ENCODE assay signal across 10 cellular contexts in genomic region chr9:37920471-37921167, GRCh38. TPM values are rescaled to one million over a fixed set of nuclear protein-coding genes. Genes with fewer than 3 reads are reported as not detected.
DNase-seq lines count a peak whose midpoint lies in the region; ATAC-seq and TF ChIP-seq lines count a peak whose summit lies in the region.
"Had no signal": no experiment of that assay in that cellular context is flagged by ENCODE, and none has a peak within 500 bp of the region (broad histone marks: within the 10 kb centered on the region; RNA-seq: fewer than 3 reads in every experiment).

No MANE protein-coding gene starts in this region.

- no peak overlapping the region for H3K4me3 Mint-ChIP-seq in effector memory CD8-positive, alpha-beta T cell
- H3K4me3 Mint-ChIP-seq: activated naive CD4-positive, alpha-beta T cell treated with anti-CD3 and anti-CD28 coated beads, Interleukin-2, amount 50 U/mL, for 24 hours had no signal

- no peaks in the 10 kb centered on the region for H3K36me3 ChIP-seq in adrenal gland (replicated peaks in 1 of 2)
- H3K36me3 ChIP-seq: neutrophil had no signal

- H3K27me3 ChIP-seq in adrenal gland, result no peaks in the 10 kb centered on the region
- H3K27me3 ChIP-seq: neutrophil had no signal

- no peak overlapping the region for H3K27ac ChIP-seq in adrenal gland
- H3K27ac ChIP-seq: neutrophil had no signal

- peak overlapping the region; percentile 9 to 38 for H3K27ac Mint-ChIP-seq in effector memory CD8-positive, alpha-beta T cell
- H3K27ac Mint-ChIP-seq: activated naive CD4-positive, alpha-beta T cell treated with anti-CD3 and anti-CD28 coated beads, Interleukin-2, amount 50 U/mL, for 24 hours had no signal

- no peak overlapping the region for H3K4me3 ChIP-seq in adrenal gland

- no peaks in the 10 kb centered on the region for H3K36me3 Mint-ChIP-seq in effector memory CD8-positive, alpha-beta T cell (ENCODE audit: insufficient read depth)
- H3K36me3 Mint-ChIP-seq: activated naive CD4-positive, alpha-beta T cell treated with anti-CD3 and anti-CD28 coated beads, Interleukin-2, amount 50 U/mL, for 24 hours had no signal

- 95 to 100% (median 97%) methylated on average over 4 to 5 of the region's 5 CpGs for WGBS in adrenal gland, 4 donors

- H3K4me1 Mint-ChIP-seq in effector memory CD8-positive, alpha-beta T cell (ENCODE audit: low read depth in 2 of 2), result peaks cover 2 to 9% of the 10 kb centered on the region in 2 donors
- H3K4me1 Mint-ChIP-seq: activated naive CD4-positive, alpha-beta T cell treated with anti-CD3 and anti-CD28 coated beads, Interleukin-2, amount 50 U/mL, for 24 hours had no signal

- H3K9me3 ChIP-seq in adrenal gland (replicated peaks in 1 of 3), result no peaks in the 10 kb centered on the region
- H3K9me3 ChIP-seq: neutrophil had no signal

- H3K9me3 Mint-ChIP-seq in effector memory CD8-positive, alpha-beta T cell, result no peaks in the 10 kb centered on the region
- H3K9me3 Mint-ChIP-seq: activated naive CD4-positive, alpha-beta T cell treated with anti-CD3 and anti-CD28 coated beads, Interleukin-2, amount 50 U/mL, for 24 hours had no signal

- DNase-seq in 8988T, result peak; percentile 42
- no peak for DNase-seq in effector memory CD8-positive, alpha-beta T cell
- DNase-seq in adrenal gland, result no peak
- DNase-seq in globus pallidus (ENCODE audit: low spot score), result no peak
- no peak for DNase-seq in LoVo (ENCODE audit: low spot score)

- TF ChIP-seq POLR2A in adrenal gland (IDR thresholded peaks at IDR 0.05), result no peak

- ATAC-seq in GM18519 (IDR thresholded peaks at IDR 0.05; ENCODE audit: low FRiP score, unreplicated experiment), result peak; percentile 67
- ATAC-seq in HG03354 (IDR thresholded peaks at IDR 0.05; ENCODE audit: poor library complexity, severe bottlenecking, unreplicated experiment), result peak; percentile 78
- no peak for ATAC-seq in effector memory CD8-positive, alpha-beta T cell (replicated peaks)
- no peak for ATAC-seq in GM19328 (IDR thresholded peaks at IDR 0.05; ENCODE audit: unreplicated experiment)

- peaks cover 0 to 4% of the 10 kb centered on the region in 2 donors for H3K4me1 ChIP-seq in adrenal gland (replicated peaks in 1 of 2)

- intact Hi-C loops in adrenal gland (cut with DNase I), result loop anchor here (5.0 kb wide), 2 partner anchors 47 to 147 kb away; partner anchors contain the start of gene SHB (in 1 of the 2)

- no peak for TF ChIP-seq CTCF in adrenal gland (IDR thresholded peaks at IDR 0.05)

- peaks cover 5 to 9% of the 10 kb centered on the region in 2 donors for H3K27me3 Mint-ChIP-seq in effector memory CD8-positive, alpha-beta T cell
- H3K27me3 Mint-ChIP-seq: activated naive CD4-positive, alpha-beta T cell treated with anti-CD3 and anti-CD28 coated beads, Interleukin-2, amount 50 U/mL, for 24 hours had no signal

RNA-seq across cellular contexts. Expression of gene SLC25A51, which starts 16.7 kb away (rescaled TPM):
- total RNA-seq in adrenal gland, result 10 to 100 TPM; 11.9 to 23.4 (median 21.7) TPM
- polyA plus RNA-seq in adrenal gland, result 10 to 100 TPM in 1 of 3 donors, 1 to 10 TPM in 2; 3.8 to 14.9 (median 4.7) TPM

Comparison
In these comparisons a context has a peak if more than half of its experiments do, and no peak if none do; other contexts are left out.
1. ATAC-seq: peak in GM18519 (single experiment) and HG03354 (single experiment); none in effector memory CD8-positive, alpha-beta T cell (single experiment) and GM19328 (single experiment).